9 cellular contexts compared by ENCODE assay signal in genomic region chr4:125283702-125284279, GRCh38. TPM values are rescaled to one million over a fixed set of nuclear protein-coding genes. Genes with fewer than 3 reads are reported as not detected.
DNase-seq lines count a peak whose midpoint lies in the region; ATAC-seq and TF ChIP-seq lines count a peak whose summit lies in the region.
"Had no signal": no experiment of that assay in that cellular context is flagged by ENCODE, and none has a peak within 500 bp of the region (broad histone marks: within the 10 kb centered on the region; RNA-seq: fewer than 3 reads in every experiment).

No MANE protein-coding gene starts in this region.

- H3K79me2 ChIP-seq in OCI-LY7 (ENCODE audit: insufficient read depth, low read depth, low read length) = no peaks in the 10 kb centered on the region

- no TSS peak for BruUV-seq in OCI-LY7 (replicated peaks; lab: Mats Ljungman, UMichigan)

- H3K9me3 ChIP-seq in OCI-LY7 (ENCODE audit: low read length) (no peaks in the 10 kb centered on the region), gastrocnemius medialis (no peaks in the 10 kb centered on the region)
- H3K9me3 ChIP-seq: SJSA1 had no signal

- H4K20me1 ChIP-seq in OCI-LY7 (ENCODE audit: insufficient read depth, low read length) = no peaks in the 10 kb centered on the region

- POLR2A ChIA-PET in OCI-LY7 (lab: Charles Lee) = interaction anchor here (0.6 to 1.2 kb wide), 3 partner anchors 29 to 529 kb away, joined by 3 read pairs; no protein-coding TSS in a partner anchor

- no peaks in the 10 kb centered on the region for H3K9me2 ChIP-seq in OCI-LY7 (ENCODE audit: insufficient read depth, low read length)

- H3K27ac ChIP-seq in OCI-LY7 (ENCODE audit: low read depth, low read length, poor library complexity, severe bottlenecking) (no peak overlapping the region), gastrocnemius medialis (no peak overlapping the region)
- H3K27ac ChIP-seq: SJSA1 had no signal

- H3K4me1 ChIP-seq in OCI-LY7 (ENCODE audit: insufficient read depth, low read length, poor library complexity, severe bottlenecking) (no peaks in the 10 kb centered on the region), gastrocnemius medialis (no peaks in the 10 kb centered on the region)
- H3K4me1 ChIP-seq: SJSA1 had no signal

- ATAC-seq in GM21515 (IDR thresholded peaks at IDR 0.05; ENCODE audit: unreplicated experiment) = peak; percentile 77
- ATAC-seq in gastrocnemius medialis = no peak

- no peak overlapping the region for H3K4me2 ChIP-seq in OCI-LY7 (ENCODE audit: low read length)

- H2AFZ ChIP-seq in OCI-LY7 (ENCODE audit: low read length) = no peak overlapping the region

- TF ChIP-seq POLR2A in gastrocnemius medialis (IDR thresholded peaks at IDR 0.05) = no peak

- DNase-seq in DMS53 treated with DMSO at 0.1 percent for 48 hours (lab: John Stamatoyannopoulos, UW; ENCODE audit: unreplicated experiment) (peak; percentile 11), OCI-LY7 (ENCODE audit: low spot score) (peak; percentile 25), fibroblast of gingiva (ENCODE audit: low read depth) (peak; percentile 69), gastrocnemius medialis (no peak), NK-92 (lab: John Stamatoyannopoulos, UW; ENCODE audit: unreplicated experiment) (no peak), NCI-H345 treated with DMSO at 0.1 percent for 48 hours (lab: John Stamatoyannopoulos, UW; ENCODE audit: unreplicated experiment) (no peak)
- DNase-seq in activated CD8-positive, alpha-beta memory T cell treated with anti-CD3 and anti-CD28 coated beads, Interleukin-2, amount 50 U/mL, for 48 hours = no peak

- CTCF ChIA-PET in OCI-LY7 (lab: Charles Lee; ENCODE audit: unreplicated experiment) = no interaction called here

- in situ Hi-C loops in gastrocnemius medialis (cut with MboI; ENCODE audit: low sequenced_read_pairs in 4 of 4) = no loop called here

- no peaks in the 10 kb centered on the region for H3K36me3 ChIP-seq in OCI-LY7 (ENCODE audit: insufficient read depth, low read length)
- H3K36me3 ChIP-seq in gastrocnemius medialis = no peaks in the 10 kb centered on the region
- H3K36me3 ChIP-seq: SJSA1 had no signal

- no peaks in the 10 kb centered on the region for H3K27me3 ChIP-seq in gastrocnemius medialis
- H3K27me3 ChIP-seq: SJSA1 had no signal

- no peak overlapping the region for H3K4me3 ChIP-seq in OCI-LY7 (ENCODE audit: low read depth, low read length, poor library complexity, severe bottlenecking)
- H3K4me3 ChIP-seq in gastrocnemius medialis = no peak overlapping the region
- H3K4me3 ChIP-seq: SJSA1 had no signal

- intact Hi-C loops in OCI-LY7 (cut with micrococcal nuclease; ENCODE audit: unreplicated experiment) = loop anchor here (5.0 kb wide), 1 partner anchor 951 kb away; no protein-coding TSS in a partner anchor
- intact Hi-C loops in gastrocnemius medialis (cut with DNase I; ENCODE audit: low total_unique reads) = loop anchor here (2.0 kb wide), 1 partner anchor 949 kb away; no protein-coding TSS in a partner anchor

- TF ChIP-seq CTCF in OCI-LY7 (conservative IDR thresholded peaks at IDR 0.05; ENCODE audit: low read length) (peak; percentile 85), gastrocnemius medialis (IDR thresholded peaks at IDR 0.05 in 4 of 5, conservative IDR thresholded peaks at IDR 0.05 in 1 of 5) (peak; percentile 21 to 61 (median 40))

RNA-seq across cellular contexts. Expression of gene FAT4, which starts 31.0 kb away (rescaled TPM):
- not detected in 2 replicates for total RNA-seq in OCI-LY7 (2014; rRNA removed; shearing (Covaris generic))
- total RNA-seq in OCI-LY7 (2022) = not detected in 2 replicates
- total RNA-seq in gastrocnemius medialis = 1 to 10 TPM; 3.4 to 5.3 (median 3.9) TPM

Comparison
In these comparisons a context has a peak if more than half of its experiments do, and no peak if none do; other contexts are left out.
1. DNase-seq: peak in DMS53 treated with DMSO at 0.1 percent for 48 hours (single experiment), OCI-LY7 (single experiment) and fibroblast of gingiva (single experiment); none in gastrocnemius medialis (0 of 2), NK-92 (single experiment), activated CD8-positive, alpha-beta memory T cell treated with anti-CD3 and anti-CD28 coated beads, Interleukin-2, amount 50 U/mL, for 48 hours (single experiment) and NCI-H345 treated with DMSO at 0.1 percent for 48 hours (single experiment).
2. RNA of gene FAT4, which starts 31.0 kb away (total RNA-seq): 3.4 to 5.3 TPM in gastrocnemius medialis; not detected in OCI-LY7; every median in the first group is over 4 times any median in the second.